23 cellular contexts compared by ENCODE assay signal in genomic region chr10:110508389-110508788, GRCh38. TPM values are rescaled to one million over a fixed set of nuclear protein-coding genes. Genes with fewer than 3 reads are reported as not detected.
DNase-seq lines count a peak whose midpoint lies in the region; ATAC-seq, FAIRE-seq and TF ChIP-seq lines count a peak whose summit lies in the region.
"Had no signal": no experiment of that assay in that cellular context is flagged by ENCODE, and none has a peak within 500 bp of the region (broad histone marks: within the 10 kb centered on the region; RNA-seq: fewer than 3 reads in every experiment).

No MANE protein-coding gene starts in this region.

- H3K9ac ChIP-seq in neuronal stem cell (ENCODE audit: low read depth, low read length, poor library complexity) = no peak overlapping the region
- H3K9ac ChIP-seq: SK-N-SH had no signal

- no peak overlapping the region for H3K27ac ChIP-seq in neuronal stem cell (replicated peaks; ENCODE audit: low read length)
- H3K27ac ChIP-seq: transverse colon had no signal

- H3K36me3 Mint-ChIP-seq in activated CD4-positive, alpha-beta T cell treated with anti-CD3 and anti-CD28 coated beads, Interleukin-2, amount 10 ng/mL, durations not matched to agents 24 days and 14 days (ENCODE audit: low read depth) = peaks cover 100% of the 10 kb centered on the region
- H3K36me3 Mint-ChIP-seq in activated T-helper 17 cell treated with anti-CD3 and anti-CD28 coated beads, Interleukin-2, amount 50 U/mL, for 72 hours (ENCODE audit: low read depth) = peaks cover 100% of the 10 kb centered on the region

- no peak overlapping the region for H3K4me2 ChIP-seq in neuronal stem cell (ENCODE audit: insufficient read depth, low read length, poor library complexity, severe bottlenecking)
- H3K4me2 ChIP-seq: SK-N-SH had no signal

- no peak overlapping the region for H2BK12ac ChIP-seq in neuronal stem cell (ENCODE audit: low read length)

- no peak; the same call in 1 of the 2 replicates for TF ChIP-seq POLR2A in GM12891 (IDR thresholded peaks at IDR 0.05; ENCODE audit: low read depth, low read length)

- no peak for DNase-seq in activated CD4-positive, alpha-beta T cell treated with anti-CD3 and anti-CD28 coated beads, Interleukin-2, amount 10 ng/mL, durations not matched to agents 24 days and 14 days
- no peak for DNase-seq in activated CD4-positive, alpha-beta T cell treated with anti-CD3 and anti-CD28 coated beads, Interleukin-2, amount 50 U/mL, for 48 hours
- DNase-seq in GM12891 (ENCODE audit: insufficient read length, low spot score) (no peak), neuronal stem cell (ENCODE audit: low spot score) (no peak), SW480 (ENCODE audit: low spot score) (no peak), T-helper 9 cell (no peak)
- DNase-seq: activated effector memory CD4-positive, alpha-beta T cell treated with anti-CD3 and anti-CD28 coated beads, Interleukin-2, amount 50 U/mL, for 16 hours; BE2C; Caco-2; kidney glomerular epithelial cell; naive thymus-derived CD4-positive, alpha-beta T cell; NCI-H510A treated with DMSO at 0.1 percent for 48 hours; posterior cingulate gyrus; SK-N-SH; stimulated activated CD4-positive, alpha-beta T cell treated with anti-CD3 and anti-CD28 coated beads, Interleukin-2, amount 100 ng/mL, for 24 hours; stimulated activated naive CD8-positive, alpha-beta T cell treated with anti-CD3 and anti-CD28 coated beads, Interleukin-15, Interleukin-2, amounts not matched to agents 100 U/mL and 50 U/mL, for 24 hours; transverse colon had no signal

- H3K27me3 Mint-ChIP-seq in activated CD4-positive, alpha-beta T cell treated with anti-CD3 and anti-CD28 coated beads, Interleukin-2, amount 10 ng/mL, durations not matched to agents 24 days and 14 days = no peaks in the 10 kb centered on the region
- no peaks in the 10 kb centered on the region for H3K27me3 Mint-ChIP-seq in activated T-helper 17 cell treated with anti-CD3 and anti-CD28 coated beads, Interleukin-2, amount 50 U/mL, for 72 hours
- H3K27me3 Mint-ChIP-seq: memory B cell; naive thymus-derived CD4-positive, alpha-beta T cell had no signal

- no peak overlapping the region for H3K23ac ChIP-seq in neuronal stem cell (ENCODE audit: low read depth, low read length, poor library complexity)

- peak overlapping the region; percentile 37 for H3K27ac Mint-ChIP-seq in activated CD4-positive, alpha-beta T cell treated with anti-CD3 and anti-CD28 coated beads, Interleukin-2, amount 10 ng/mL, durations not matched to agents 24 days and 14 days
- H3K27ac Mint-ChIP-seq in activated T-helper 17 cell treated with anti-CD3 and anti-CD28 coated beads, Interleukin-2, amount 50 U/mL, for 72 hours = peak overlapping the region; percentile 59
- H3K27ac Mint-ChIP-seq: memory B cell; naive thymus-derived CD4-positive, alpha-beta T cell had no signal

- H3K9me3 Mint-ChIP-seq in activated CD4-positive, alpha-beta T cell treated with anti-CD3 and anti-CD28 coated beads, Interleukin-2, amount 10 ng/mL, durations not matched to agents 24 days and 14 days = no peaks in the 10 kb centered on the region
- H3K9me3 Mint-ChIP-seq in activated T-helper 17 cell treated with anti-CD3 and anti-CD28 coated beads, Interleukin-2, amount 50 U/mL, for 72 hours = no peaks in the 10 kb centered on the region
- H3K9me3 Mint-ChIP-seq: memory B cell; naive thymus-derived CD4-positive, alpha-beta T cell had no signal

- peak overlapping the region; percentile 1 for H2BK15ac ChIP-seq in neuronal stem cell (ENCODE audit: low read length)

- no peak for ATAC-seq in activated T-helper 17 cell treated with anti-CD3 and anti-CD28 coated beads, Interleukin-2, amount 50 U/mL, for 72 hours (replicated peaks)
- ATAC-seq in HG03039 (IDR thresholded peaks at IDR 0.05; ENCODE audit: unreplicated experiment) = no peak
- ATAC-seq: activated CD4-positive, CD25-positive, alpha-beta regulatory T cell treated with anti-CD3 and anti-CD28 coated beads, Interleukin-2, amount 50 U/mL, for 24 hours; naive thymus-derived CD4-positive, alpha-beta T cell; stimulated activated naive CD8-positive, alpha-beta T cell treated with anti-CD3 and anti-CD28 coated beads, Interleukin-15, Interleukin-2, amounts not matched to agents 100 U/mL and 50 U/mL, for 24 hours had no signal

- no peak overlapping the region for H2BK5ac ChIP-seq in neuronal stem cell (ENCODE audit: low read length)

- H3K4me1 Mint-ChIP-seq in activated CD4-positive, alpha-beta T cell treated with anti-CD3 and anti-CD28 coated beads, Interleukin-2, amount 10 ng/mL, durations not matched to agents 24 days and 14 days = peaks cover 89% of the 10 kb centered on the region
- H3K4me1 Mint-ChIP-seq in activated T-helper 17 cell treated with anti-CD3 and anti-CD28 coated beads, Interleukin-2, amount 50 U/mL, for 72 hours = peaks cover 67% of the 10 kb centered on the region

- intact Hi-C loops in activated CD4-positive, alpha-beta T cell treated with anti-CD3 and anti-CD28 coated beads, Interleukin-2, amount 10 ng/mL, durations not matched to agents 24 days and 14 days (cut with micrococcal nuclease) = loop anchor here (10.0 kb wide), 1 partner anchor 356 kb away; no protein-coding TSS in a partner anchor

- no peak for FAIRE-seq in GM12891 (lab: Jason Lieb, UNC)
- FAIRE-seq: RCC 7860 had no signal

- H3K36me3 ChIP-seq in neuronal stem cell (replicated peaks in 1 of 2; ENCODE audit: control insufficient read depth in 2 of 2, insufficient read depth in 2 of 2, low read length in 2 of 2) = peaks cover 0 to 21% of the 10 kb centered on the region in 2 donors
- H3K36me3 ChIP-seq: BE2C had no signal

- no peak overlapping the region for H3K4ac ChIP-seq in neuronal stem cell (ENCODE audit: low read length)

- no peak overlapping the region for H3K4me3 Mint-ChIP-seq in activated CD4-positive, alpha-beta T cell treated with anti-CD3 and anti-CD28 coated beads, Interleukin-2, amount 10 ng/mL, durations not matched to agents 24 days and 14 days
- H3K4me3 Mint-ChIP-seq in activated T-helper 17 cell treated with anti-CD3 and anti-CD28 coated beads, Interleukin-2, amount 50 U/mL, for 72 hours = peak overlapping the region; percentile 41
- H3K4me3 Mint-ChIP-seq: memory B cell had no signal

- WGBS in neuronal stem cell (ENCODE audit: extremely low coverage in 2 of 2, insufficient read length in 2 of 2, insufficient replicate concordance in 1 of 2), 2 donors = no CpG with 5 or more reads among the region's 6 CpGs

- no peak overlapping the region for H3K18ac ChIP-seq in neuronal stem cell (ENCODE audit: low read length)

- H3K9me3 ChIP-seq in neuronal stem cell (replicated peaks in 1 of 2; ENCODE audit: control insufficient read depth in 2 of 2, insufficient read depth in 1 of 2, low read depth in 1 of 2, low read length in 2 of 2) = no peaks in the 10 kb centered on the region
- H3K9me3 ChIP-seq: BE2C, Caco-2, SK-N-SH, transverse colon had no signal

- peaks cover 0 to 8% of the 10 kb centered on the region in 2 donors for H3K4me1 ChIP-seq in neuronal stem cell (ENCODE audit: control insufficient read depth in 2 of 2, insufficient read depth in 1 of 2, low read depth in 1 of 2, low read length in 2 of 2)

- no peaks in the 10 kb centered on the region for H3K27me3 ChIP-seq in neuronal stem cell (ENCODE audit: control insufficient read depth in 3 of 3, insufficient read depth in 3 of 3, low read depth in 1 of 3, low read length in 3 of 3)
- H3K27me3 ChIP-seq: BE2C, transverse colon had no signal

- H2BK120ac ChIP-seq in neuronal stem cell (ENCODE audit: low read depth, low read length) = no peak overlapping the region

- no peak overlapping the region for H4K8ac ChIP-seq in neuronal stem cell (ENCODE audit: low read depth, low read length)

- H3K4me3 ChIP-seq in neuronal stem cell (ENCODE audit: low read length in 2 of 2) = no peak overlapping the region
- H3K4me3 ChIP-seq: skin epidermis, transverse colon had no signal

- no peaks in the 10 kb centered on the region for H3K79me1 ChIP-seq in neuronal stem cell (ENCODE audit: low read depth, low read length)

- no peak overlapping the region for H4K91ac ChIP-seq in neuronal stem cell (ENCODE audit: low read depth, low read length, poor library complexity)

- no peak overlapping the region for H3K14ac ChIP-seq in neuronal stem cell (ENCODE audit: low read length)

- no peak overlapping the region for H2AK5ac ChIP-seq in neuronal stem cell (ENCODE audit: low read depth, low read length)

- no peak overlapping the region for H2AFZ ChIP-seq in neuronal stem cell (ENCODE audit: low read length)

TF ChIP-seq in GM12891, 5 proteins besides CTCF, POLR2A, EP300 and RAD21:
- TF ChIP-seq SPI1 (IDR thresholded peaks at IDR 0.05; ENCODE audit: low read depth, low read length) = no peak
- TF ChIP-seq PAX5 (IDR thresholded peaks at IDR 0.05; ENCODE audit: insufficient read depth, low read length, severe bottlenecking) = no peak
- TF ChIP-seq POLR2AphosphoS5 (IDR thresholded peaks at IDR 0.05; ENCODE audit: low read depth, low read length) = 0 out of 2 replicates have a peak, but pooled peaks have one; percentile 29
- no peak for TF ChIP-seq POU2F2 (IDR thresholded peaks at IDR 0.05; ENCODE audit: low read depth, low read length)
- no peak for TF ChIP-seq TAF1 (IDR thresholded peaks at IDR 0.05; ENCODE audit: low read depth, low read length)
TF ChIP-seq in GM12891: peak in this region for 1.

RNA-seq across cellular contexts. Expression of gene DUSP5, which starts 10.7 kb away (rescaled TPM):
- total RNA-seq in activated CD4-positive, alpha-beta T cell treated with anti-CD3 and anti-CD28 coated beads, Interleukin-2, amount 10 ng/mL, durations not matched to agents 24 days and 14 days = 76.0 and 79.9 TPM in 2 replicates
- 60.6 TPM for polyA plus RNA-seq in GM12891 (2012; ENCODE audit: low read depth, missing spikeins)
- total RNA-seq in activated T-helper 17 cell treated with anti-CD3 and anti-CD28 coated beads, Interleukin-2, amount 50 U/mL, for 72 hours = 100 to 1,000 TPM in 1 of 2 donors, 10 to 100 TPM in 1; 43.2 to 107 TPM
- polyA plus RNA-seq in neuronal stem cell (2013, experiment 1 of 2) = 1.4 TPM
- polyA plus RNA-seq in neuronal stem cell (2013, experiment 2 of 2) = 1.6 TPM

RNA-seq across cellular contexts. Expression of gene SMC3, which starts 59.1 kb away (rescaled TPM):
- total RNA-seq in activated CD4-positive, alpha-beta T cell treated with anti-CD3 and anti-CD28 coated beads, Interleukin-2, amount 10 ng/mL, durations not matched to agents 24 days and 14 days = 82.2 and 87.3 TPM in 2 replicates
- 30.3 TPM for polyA plus RNA-seq in GM12891 (2012; ENCODE audit: low read depth, missing spikeins)
- total RNA-seq in activated T-helper 17 cell treated with anti-CD3 and anti-CD28 coated beads, Interleukin-2, amount 50 U/mL, for 72 hours = 10 to 100 TPM; 74.0 to 77.3 TPM
- 85.0 TPM for polyA plus RNA-seq in neuronal stem cell (2013, experiment 1 of 2)
- 86.3 TPM for polyA plus RNA-seq in neuronal stem cell (2013, experiment 2 of 2)
